ENCODE assay signal across 10 cellular contexts in the genomic region with DNA sequence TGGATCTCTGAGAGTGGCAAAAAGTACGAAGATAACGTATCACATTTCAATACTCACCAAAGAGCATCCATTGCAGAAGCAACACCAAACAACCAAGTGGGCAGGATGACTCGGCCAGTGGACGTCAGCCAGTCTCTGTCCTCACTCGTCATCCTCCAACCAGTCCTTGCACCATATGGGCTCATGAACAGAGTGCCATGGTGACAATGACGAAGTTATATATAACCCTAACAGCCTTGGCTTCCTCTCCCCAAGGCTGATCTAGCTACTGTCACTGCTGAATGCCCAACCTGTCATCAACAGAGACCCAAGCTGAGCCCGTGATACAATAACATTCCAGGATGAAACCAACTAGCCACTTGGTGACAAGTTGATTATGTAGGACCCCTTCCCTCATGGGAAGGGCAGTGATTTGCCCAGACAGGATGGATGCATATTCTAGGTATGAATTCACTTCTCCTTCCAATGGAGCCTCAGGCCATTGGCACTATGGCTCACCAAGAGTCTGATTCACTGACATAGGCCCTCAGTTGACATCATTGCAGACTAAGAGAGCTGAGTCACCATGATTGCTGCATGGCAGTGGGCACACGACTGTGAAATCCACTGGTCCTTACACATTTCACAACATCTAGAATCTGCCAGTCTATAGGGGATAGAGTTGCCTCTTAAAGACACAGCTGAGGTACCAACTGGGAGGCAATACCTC. TPM values are rescaled to one million over a fixed set of nuclear protein-coding genes. Genes with fewer than 3 reads are reported as not detected.
DNase-seq lines count a peak whose midpoint lies in the region; ATAC-seq, FAIRE-seq and TF ChIP-seq lines count a peak whose summit lies in the region.
"Had no signal": no experiment of that assay in that cellular context is flagged by ENCODE, and none has a peak within 500 bp of the region (broad histone marks: within the 10 kb centered on the region; RNA-seq: fewer than 3 reads in every experiment).

No MANE protein-coding gene starts in this region.

- peak in 1 of 2 experiments; percentile 46; a peak in 1 of 5 replicates for TF ChIP-seq EP300 in A549 (IDR thresholded peaks at IDR 0.05)

- H2AFZ ChIP-seq in neuronal stem cell (ENCODE audit: low read length): no peak overlapping the region

- peak overlapping the region; percentile 22 for H3K4me2 ChIP-seq in A549
- no peak overlapping the region for H3K4me2 ChIP-seq in neuronal stem cell (ENCODE audit: insufficient read depth, low read length, poor library complexity, severe bottlenecking)

- H4K91ac ChIP-seq in neuronal stem cell (ENCODE audit: low read depth, low read length, poor library complexity): no peak overlapping the region

- H3K23ac ChIP-seq in neuronal stem cell (ENCODE audit: low read depth, low read length, poor library complexity): no peak overlapping the region

- no peak for TF ChIP-seq CTCF in A549 (IDR thresholded peaks at IDR 0.05)
- no peak for TF ChIP-seq CTCF in fibroblast of pulmonary artery (IDR thresholded peaks at IDR 0.05; ENCODE audit: low read length, missing control alignments)

- H2BK5ac ChIP-seq in neuronal stem cell (ENCODE audit: low read length): no peak overlapping the region

- no peak for TF ChIP-seq POLR2A in A549 (IDR thresholded peaks at IDR 0.05; ENCODE audit: low read length)

- no peak overlapping the region for H2BK15ac ChIP-seq in neuronal stem cell (ENCODE audit: low read length)

- no peak overlapping the region for H2BK12ac ChIP-seq in neuronal stem cell (ENCODE audit: low read length)

- DNase-seq in A549 (ENCODE audit: low read depth in 1 of 2, low spot score in 1 of 2) (peak; percentile 74 to 83), GM04503 (ENCODE audit: low read depth) (peak; percentile 80), fibroblast of pulmonary artery (ENCODE audit: low read depth) (peak; percentile 83), neuronal stem cell (ENCODE audit: low spot score) (no peak), NAMALWA (ENCODE audit: low spot score) (no peak)

- no peaks in the 10 kb centered on the region for H3K79me1 ChIP-seq in neuronal stem cell (ENCODE audit: low read depth, low read length)

- no peak for TF ChIP-seq RAD21 in A549 (conservative IDR thresholded peaks at IDR 0.05 in 1 of 2, IDR thresholded peaks at IDR 0.05 in 1 of 2)

- H3K27ac ChIP-seq in A549 (peak overlapping the region; percentile 49 to 83), neuronal stem cell (replicated peaks; ENCODE audit: low read length) (no peak overlapping the region)
- H3K27ac ChIP-seq: thoracic aorta had no signal

- H4K8ac ChIP-seq in neuronal stem cell (ENCODE audit: low read depth, low read length): no peak overlapping the region

- H3K36me3 ChIP-seq in neuronal stem cell (replicated peaks in 1 of 2; ENCODE audit: control insufficient read depth in 2 of 2, insufficient read depth in 2 of 2, low read length in 2 of 2): peaks cover 0 to 2% of the 10 kb centered on the region in 2 donors
- H3K36me3 ChIP-seq: thoracic aorta had no signal

- no peak overlapping the region for H3K18ac ChIP-seq in neuronal stem cell (ENCODE audit: low read length)

- H3K9me3 ChIP-seq in A549 (no peaks in the 10 kb centered on the region), neuronal stem cell (replicated peaks in 1 of 2; ENCODE audit: control insufficient read depth in 2 of 2, insufficient read depth in 1 of 2, low read depth in 1 of 2, low read length in 2 of 2) (peaks cover 0 to 3% of the 10 kb centered on the region in 2 donors)
- H3K9me3 ChIP-seq: thoracic aorta had no signal

- no peak overlapping the region for H3K9ac ChIP-seq in neuronal stem cell (ENCODE audit: low read depth, low read length, poor library complexity)

- no peak for FAIRE-seq in A549 (lab: Jason Lieb, UNC)

- POLR2A ChIA-PET in A549 (lab: Yijun Ruan, JAX): no interaction called here

- H3K4me3 ChIP-seq in A549 (no peak overlapping the region), fibroblast of pulmonary artery (replicated peaks; ENCODE audit: low read depth, low read length) (no peak overlapping the region), neuronal stem cell (ENCODE audit: low read length in 2 of 2) (no peak overlapping the region)
- H3K4me3 ChIP-seq: thoracic aorta had no signal

- ATAC-seq in A549 (peak; percentile 65 to 67), HG02623 (IDR thresholded peaks at IDR 0.05; ENCODE audit: unreplicated experiment) (no peak), GM21360 (IDR thresholded peaks at IDR 0.05; ENCODE audit: unreplicated experiment) (no peak)

- H3K27me3 ChIP-seq in neuronal stem cell (ENCODE audit: control insufficient read depth in 3 of 3, insufficient read depth in 3 of 3, low read depth in 1 of 3, low read length in 3 of 3): no peaks in the 10 kb centered on the region

- H2BK120ac ChIP-seq in neuronal stem cell (ENCODE audit: low read depth, low read length): no peak overlapping the region

- CTCF ChIA-PET in A549 (lab: Yijun Ruan, JAX): interaction anchor here (0.8 to 3.0 kb wide), 4 partner anchors 17 to 167 kb away, joined by 3 to 9 read pairs (median 3); a partner anchor contains a TSS

- H3K14ac ChIP-seq in neuronal stem cell (ENCODE audit: low read length): no peak overlapping the region

- H3K27me3 Mint-ChIP-seq in T-helper 1 cell treated with Interleukin-12 subunit alpha and Interleukin-12 subunit beta and Interleukin-4 antibody, amounts not matched to agents 30 μg/mL and 1 μg/mL, for 36 hours (ENCODE audit: low read depth): no peaks in the 10 kb centered on the region

- H3K4me1 ChIP-seq in A549: peaks cover 41% of the 10 kb centered on the region
- H3K4me1 ChIP-seq in neuronal stem cell (ENCODE audit: control insufficient read depth in 2 of 2, insufficient read depth in 1 of 2, low read depth in 1 of 2, low read length in 2 of 2): peaks cover 18 to 21% of the 10 kb centered on the region in 2 donors

- peaks cover 81% of the 10 kb centered on the region for H3K4me1 Mint-ChIP-seq in T-helper 1 cell treated with Interleukin-12 subunit alpha and Interleukin-12 subunit beta and Interleukin-4 antibody, amounts not matched to agents 30 μg/mL and 1 μg/mL, for 36 hours (ENCODE audit: low read depth)

- peaks cover 22% of the 10 kb centered on the region for H3K36me3 Mint-ChIP-seq in T-helper 1 cell treated with Interleukin-12 subunit alpha and Interleukin-12 subunit beta and Interleukin-4 antibody, amounts not matched to agents 30 μg/mL and 1 μg/mL, for 36 hours (ENCODE audit: low read depth)

- H3K9me3 Mint-ChIP-seq in T-helper 1 cell treated with Interleukin-12 subunit alpha and Interleukin-12 subunit beta and Interleukin-4 antibody, amounts not matched to agents 30 μg/mL and 1 μg/mL, for 36 hours: peaks cover 15% of the 10 kb centered on the region
- H3K9me3 Mint-ChIP-seq: nephron had no signal

- H2AK5ac ChIP-seq in neuronal stem cell (ENCODE audit: low read depth, low read length): no peak overlapping the region

- H3K4me3 Mint-ChIP-seq in T-helper 1 cell treated with Interleukin-12 subunit alpha and Interleukin-12 subunit beta and Interleukin-4 antibody, amounts not matched to agents 30 μg/mL and 1 μg/mL, for 36 hours: no peak overlapping the region
- H3K4me3 Mint-ChIP-seq: nephron had no signal

- H3K4ac ChIP-seq in neuronal stem cell (ENCODE audit: low read length): no peak overlapping the region

- H3K27ac Mint-ChIP-seq in T-helper 1 cell treated with Interleukin-12 subunit alpha and Interleukin-12 subunit beta and Interleukin-4 antibody, amounts not matched to agents 30 μg/mL and 1 μg/mL, for 36 hours: peak overlapping the region; percentile 95
- H3K27ac Mint-ChIP-seq: nephron had no signal

- 61% methylated on average over 8 of the region's 8 CpGs for WGBS in A549 (ENCODE audit: missing lambda C conversion rate)
- no CpG with 5 or more reads among the region's 8 CpGs for WGBS in neuronal stem cell (ENCODE audit: extremely low coverage in 2 of 2, insufficient read length in 2 of 2, insufficient replicate concordance in 1 of 2), 2 donors

TF ChIP-seq in A549, 52 proteins besides CTCF, POLR2A, EP300 and RAD21 (continues in another document):
- TF ChIP-seq, protein P1, sequence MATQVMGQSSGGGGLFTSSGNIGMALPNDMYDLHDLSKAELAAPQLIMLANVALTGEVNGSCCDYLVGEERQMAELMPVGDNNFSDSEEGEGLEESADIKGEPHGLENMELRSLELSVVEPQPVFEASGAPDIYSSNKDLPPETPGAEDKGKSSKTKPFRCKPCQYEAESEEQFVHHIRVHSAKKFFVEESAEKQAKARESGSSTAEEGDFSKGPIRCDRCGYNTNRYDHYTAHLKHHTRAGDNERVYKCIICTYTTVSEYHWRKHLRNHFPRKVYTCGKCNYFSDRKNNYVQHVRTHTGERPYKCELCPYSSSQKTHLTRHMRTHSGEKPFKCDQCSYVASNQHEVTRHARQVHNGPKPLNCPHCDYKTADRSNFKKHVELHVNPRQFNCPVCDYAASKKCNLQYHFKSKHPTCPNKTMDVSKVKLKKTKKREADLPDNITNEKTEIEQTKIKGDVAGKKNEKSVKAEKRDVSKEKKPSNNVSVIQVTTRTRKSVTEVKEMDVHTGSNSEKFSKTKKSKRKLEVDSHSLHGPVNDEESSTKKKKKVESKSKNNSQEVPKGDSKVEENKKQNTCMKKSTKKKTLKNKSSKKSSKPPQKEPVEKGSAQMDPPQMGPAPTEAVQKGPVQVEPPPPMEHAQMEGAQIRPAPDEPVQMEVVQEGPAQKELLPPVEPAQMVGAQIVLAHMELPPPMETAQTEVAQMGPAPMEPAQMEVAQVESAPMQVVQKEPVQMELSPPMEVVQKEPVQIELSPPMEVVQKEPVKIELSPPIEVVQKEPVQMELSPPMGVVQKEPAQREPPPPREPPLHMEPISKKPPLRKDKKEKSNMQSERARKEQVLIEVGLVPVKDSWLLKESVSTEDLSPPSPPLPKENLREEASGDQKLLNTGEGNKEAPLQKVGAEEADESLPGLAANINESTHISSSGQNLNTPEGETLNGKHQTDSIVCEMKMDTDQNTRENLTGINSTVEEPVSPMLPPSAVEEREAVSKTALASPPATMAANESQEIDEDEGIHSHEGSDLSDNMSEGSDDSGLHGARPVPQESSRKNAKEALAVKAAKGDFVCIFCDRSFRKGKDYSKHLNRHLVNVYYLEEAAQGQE (IDR thresholded peaks at IDR 0.05): no peak
- no peak for TF ChIP-seq HEYL (CRISPR knock-in tag; IDR thresholded peaks at IDR 0.05)
- no peak for TF ChIP-seq RNF2 (IDR thresholded peaks at IDR 0.05; ENCODE audit: borderline replicate concordance, low read depth)

RNA-seq across cellular contexts. Expression of a gene that starts 26.3 kb away (rescaled TPM):
- polyA plus RNA-seq in A549 (2011; rRNA removed) (44.8 and 51.9 TPM in 2 replicates), A549 (2017; fragmentation: RNase III; extraction: RNeasy Plus Mini Kit Qiagen cat#74134 plus additional on column Dnase treatment) (73.1 to 95.5 TPM (median 75.0 TPM) in 3 replicates)
- polyA plus RNA-seq in A549 (2012; cell fraction: cytosol; rRNA removed): 163 and 170 TPM in 2 replicates
- polyA plus RNA-seq in A549 (2012; cell fraction: nucleus; rRNA removed): 212 and 232 TPM in 2 replicates
- polyA minus RNA-seq in A549 (2011; rRNA and poly(A)+ RNA removed): 42.8 and 64.9 TPM in 2 replicates
- 42.1 TPM for polyA plus RNA-seq in neuronal stem cell (2013, experiment 1 of 2)
- polyA plus RNA-seq in neuronal stem cell (2013, experiment 2 of 2): 42.3 TPM

Comparison
In these comparisons a context has a peak if more than half of its experiments do, and no peak if none do; other contexts are left out.
1. ATAC-seq: peak in A549 (2 of 2); none in HG02623 (single experiment) and GM21360 (single experiment).
2. DNase-seq: peak in A549 (2 of 2), GM04503 (single experiment) and fibroblast of pulmonary artery (single experiment); none in neuronal stem cell (single experiment) and NAMALWA (single experiment).